In the genomic region with DNA sequence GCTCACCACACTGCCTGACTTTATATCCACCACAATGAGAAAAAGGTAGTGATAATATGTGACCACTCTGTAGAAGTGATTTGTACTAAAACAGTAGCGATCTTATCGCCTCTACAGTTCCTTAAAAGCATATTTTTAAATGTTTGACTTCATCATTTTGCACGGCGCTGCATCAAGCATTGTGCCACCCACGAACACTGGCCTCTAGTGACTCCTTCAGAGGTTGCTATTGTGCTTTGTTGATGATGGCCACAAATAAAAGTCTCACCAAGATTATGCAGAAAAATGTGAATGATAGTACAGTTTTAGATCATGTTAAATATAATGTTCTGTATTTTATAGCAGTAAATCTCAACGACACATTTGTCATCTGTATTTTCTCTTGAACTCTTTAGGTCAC, we compare ENCODE assay signal across 15 cellular contexts.
"Had no signal": no experiment of that assay in that cellular context is flagged by ENCODE, and none has a peak within 500 bp of the region (broad histone marks: within the 10 kb centered on the region; RNA-seq: fewer than 3 reads in every experiment).

No MANE protein-coding gene starts in this region.

- DNase-seq: dermis blood vessel endothelial cell; dorsolateral prefrontal cortex; effector CD4-positive, alpha-beta T cell; effector memory CD4-positive, alpha-beta T cell; foreskin keratinocyte; glutamatergic neuron; heart right ventricle; hippocampal formation; left cardiac atrium; left lung; left ventricle myocardium superior; lower lobe of right lung; mesenchymal stem cell had no signal

- H3K4me3 Mint-ChIP-seq: mesothelial cell of epicardium had no signal

- ATAC-seq: foreskin keratinocyte, gastroesophageal sphincter, heart right ventricle, left cardiac atrium, left lung, left ventricle myocardium superior, lower lobe of right lung had no signal

- H3K27ac Mint-ChIP-seq: mesothelial cell of epicardium had no signal

- H3K36me3 Mint-ChIP-seq: mesothelial cell of epicardium had no signal
